17 cellular contexts compared by ENCODE assay signal in genomic region chr12:43315961-43316360, GRCh38.
"Had no signal": no experiment of that assay in that cellular context is flagged by ENCODE, and none has a peak within 500 bp of the region (broad histone marks: within the 10 kb centered on the region; RNA-seq: fewer than 3 reads in every experiment).

No MANE protein-coding gene starts in this region.

- H3K4me3 Mint-ChIP-seq: activated CD4-positive, alpha-beta memory T cell treated with anti-CD3 and anti-CD28 coated beads for 36 hours; activated naive CD8-positive, alpha-beta T cell treated with anti-CD3 and anti-CD28 coated beads, Interleukin-2, amount 10 ng/mL, durations not matched to agents 7 days and 5 days; activated T-cell treated with anti-CD3 and anti-CD28 coated beads, Interleukin-2, amount 50 U/mL, for 4 hours; central memory CD8-positive, alpha-beta T cell had no signal

- FAIRE-seq: endometrium had no signal

- H3K9me3 Mint-ChIP-seq: activated CD4-positive, alpha-beta memory T cell treated with anti-CD3 and anti-CD28 coated beads for 36 hours; activated naive CD8-positive, alpha-beta T cell treated with anti-CD3 and anti-CD28 coated beads, Interleukin-2, amount 10 ng/mL, durations not matched to agents 7 days and 5 days; activated T-cell treated with anti-CD3 and anti-CD28 coated beads, Interleukin-2, amount 50 U/mL, for 4 hours had no signal

- H3K9me3 ChIP-seq: gastroesophageal sphincter had no signal

- H3K27me3 Mint-ChIP-seq: activated CD4-positive, alpha-beta memory T cell treated with anti-CD3 and anti-CD28 coated beads for 36 hours; activated naive CD8-positive, alpha-beta T cell treated with anti-CD3 and anti-CD28 coated beads, Interleukin-2, amount 10 ng/mL, durations not matched to agents 7 days and 5 days; central memory CD8-positive, alpha-beta T cell; type B pancreatic cell had no signal

- H3K36me3 ChIP-seq: gastroesophageal sphincter had no signal

- H3K4me3 ChIP-seq: dorsolateral prefrontal cortex, gastroesophageal sphincter had no signal

- H3K4me1 ChIP-seq: gastroesophageal sphincter had no signal

- H3K27ac ChIP-seq: dorsolateral prefrontal cortex, gastroesophageal sphincter, VCaP had no signal

- H3K4me1 Mint-ChIP-seq: activated naive CD8-positive, alpha-beta T cell treated with anti-CD3 and anti-CD28 coated beads, Interleukin-2, amount 10 ng/mL, durations not matched to agents 7 days and 5 days; central memory CD8-positive, alpha-beta T cell had no signal

- H3K27me3 ChIP-seq: dorsolateral prefrontal cortex, gastroesophageal sphincter had no signal

- H3K36me3 Mint-ChIP-seq: activated CD4-positive, alpha-beta memory T cell treated with anti-CD3 and anti-CD28 coated beads for 36 hours; activated naive CD8-positive, alpha-beta T cell treated with anti-CD3 and anti-CD28 coated beads, Interleukin-2, amount 10 ng/mL, durations not matched to agents 7 days and 5 days; type B pancreatic cell had no signal

- ATAC-seq: activated T-cell treated with anti-CD3 and anti-CD28 coated beads, Interleukin-2, amount 50 U/mL, for 4 hours; esophagus mucosa; gastroesophageal sphincter; right cardiac atrium had no signal

- DNase-seq: activated CD4-positive, alpha-beta memory T cell treated with anti-CD3 and anti-CD28 coated beads for 36 hours; activated gamma-delta T cell treated with Interleukin-2 at 50 U/mL for 16 hours; activated naive CD8-positive, alpha-beta T cell treated with anti-CD3 and anti-CD28 coated beads, Interleukin-2, amount 10 ng/mL, durations not matched to agents 7 days and 5 days; activated T-cell treated with anti-CD3 and anti-CD28 coated beads, Interleukin-2, amount 50 U/mL, for 4 hours; aorta; dorsolateral prefrontal cortex; right cardiac atrium; stimulated activated CD4-positive, alpha-beta T cell treated with anti-CD3 and anti-CD28 coated beads, Interleukin-12 subunit alpha, Interleukin-12 subunit beta, amount 100 ng/mL, for 4 hours; stimulated activated naive CD4-positive, alpha-beta T cell treated with Interleukin-2 at 50 U/mL for 16 hours; SW 1271; T-helper 9 cell had no signal

- H3K27ac Mint-ChIP-seq: activated CD4-positive, alpha-beta memory T cell treated with anti-CD3 and anti-CD28 coated beads for 36 hours; activated naive CD8-positive, alpha-beta T cell treated with anti-CD3 and anti-CD28 coated beads, Interleukin-2, amount 10 ng/mL, durations not matched to agents 7 days and 5 days; type B pancreatic cell had no signal
